ENCODE assay signal across 8 cellular contexts in genomic region chr11:61967177-61967923, GRCh38. TPM values are rescaled to one million over a fixed set of nuclear protein-coding genes. Genes with fewer than 3 reads are reported as not detected.
DNase-seq lines count a peak whose midpoint lies in the region; ATAC-seq and TF ChIP-seq lines count a peak whose summit lies in the region.

TSS of gene FTH1 (minus strand) at chr11:61967634. CDS start at chr11:61967425, 209 bp downstream.

- H3K4me1 ChIP-seq in PC-9 (replicated peaks; ENCODE audit: insufficient read depth) (peaks cover 63% of the 10 kb centered on the region), esophagus (ENCODE audit: control insufficient read depth in 2 of 2, insufficient read depth in 2 of 2, low read length in 1 of 2) (peaks cover 3 to 13% of the 10 kb centered on the region in 2 donors), muscle layer of colon (ENCODE audit: insufficient read depth, low read length) (peaks cover 74% of the 10 kb centered on the region)

- BruUV-seq in Calu3 (replicated peaks; lab: Mats Ljungman, UMichigan) (no TSS peak), PC-9 (replicated peaks; lab: Mats Ljungman, UMichigan) (no TSS peak)

- H3K4me3 ChIP-seq in PC-9 (peak within 1 kb of the TSS; percentile 97), esophagus (ENCODE audit: low read depth in 1 of 2, low read length in 2 of 2) (peak within 1 kb of the TSS; percentile 92 to 94), muscle layer of colon (ENCODE audit: low read depth in 1 of 2, low read length in 2 of 2) (peak within 1 kb of the TSS; percentile 98 to 100)

- intact Hi-C loops in Calu3 (cut with micrococcal nuclease; ENCODE audit: unreplicated experiment) = no loop called here
- intact Hi-C loops in PC-9 (cut with micrococcal nuclease; ENCODE audit: unreplicated experiment) = loop anchor here (1.0 to 5.0 kb wide), 5 partner anchors 58 to 890 kb away; no protein-coding TSS in a partner anchor

- H3K27ac Mint-ChIP-seq in Calu3 (ENCODE audit: unreplicated experiment) = peak within 1 kb of the TSS; percentile 67
- H3K27ac Mint-ChIP-seq in IgD-negative memory B cell = peak within 1 kb of the TSS; percentile 92 to 98 (median 98)
- peak within 1 kb of the TSS; percentile 93 for H3K27ac Mint-ChIP-seq in activated T-cell treated with anti-CD3 and anti-CD28 coated beads, Interleukin-2, amount 50 U/mL, for 24 hours

- no peaks in the 10 kb centered on the region for H3K9me3 ChIP-seq in PC-9 (ENCODE audit: insufficient read depth, low read depth)
- no peaks in the 10 kb centered on the region for H3K9me3 ChIP-seq in esophagus (ENCODE audit: control insufficient read depth in 2 of 2, insufficient read depth in 1 of 2, low read depth in 1 of 2, low read length in 1 of 2)
- H3K9me3 ChIP-seq in muscle layer of colon (ENCODE audit: low read length) = no peaks in the 10 kb centered on the region

- H3K9me2 ChIP-seq in PC-9 (ENCODE audit: insufficient read depth) = no peaks in the 10 kb centered on the region

- peak within 1 kb of the TSS; percentile 86 for H3K4me3 Mint-ChIP-seq in Calu3 (ENCODE audit: low read depth, unreplicated experiment)
- peak within 1 kb of the TSS; percentile 81 to 98 (median 96) for H3K4me3 Mint-ChIP-seq in IgD-negative memory B cell
- peak within 1 kb of the TSS; percentile 92 for H3K4me3 Mint-ChIP-seq in activated T-cell treated with anti-CD3 and anti-CD28 coated beads, Interleukin-2, amount 50 U/mL, for 24 hours

- WGBS in esophagus, 2 donors = 3 to 4% methylated on average over 73 to 89 of the region's 89 CpGs

- TF ChIP-seq CTCF in Calu3 (IDR thresholded peaks at IDR 0.05; ENCODE audit: unreplicated experiment) (no peak), PC-9 (conservative IDR thresholded peaks at IDR 0.05) (no peak)

- peaks cover 34% of the 10 kb centered on the region for H4K20me1 ChIP-seq in PC-9 (ENCODE audit: insufficient read depth)

- H3K36me3 ChIP-seq in PC-9 (ENCODE audit: low read depth) (peaks cover 31% of the 10 kb centered on the region), esophagus (ENCODE audit: control insufficient read depth in 2 of 2, insufficient read depth in 2 of 2, low read length in 1 of 2) (peaks cover 0 to 7% of the 10 kb centered on the region in 2 donors), muscle layer of colon (ENCODE audit: insufficient read depth, low read length) (peaks cover 34% of the 10 kb centered on the region)

- DNase-seq in Calu3 (peak; percentile 92), PC-9 (peak; percentile 79 to 96)
- peak; percentile 91 for DNase-seq in activated T-cell treated with anti-CD3 and anti-CD28 coated beads, Interleukin-2, amount 50 U/mL, for 24 hours
- peak; percentile 56 for DNase-seq in stimulated activated CD8-positive, alpha-beta memory T cell treated with anti-CD3 and anti-CD28 coated beads, Interleukin-7, amount 100 ng/mL, for 24 hours (ENCODE audit: low read depth)

- peak within 1 kb of the TSS; percentile 99 for H3K4me2 ChIP-seq in PC-9

- peaks cover 73% of the 10 kb centered on the region for H3K79me2 ChIP-seq in PC-9 (ENCODE audit: low read depth)

- H3K9me3 Mint-ChIP-seq in Calu3 (ENCODE audit: low read depth, unreplicated experiment) (no peaks in the 10 kb centered on the region), IgD-negative memory B cell (no peaks in the 10 kb centered on the region)
- no peaks in the 10 kb centered on the region for H3K9me3 Mint-ChIP-seq in activated T-cell treated with anti-CD3 and anti-CD28 coated beads, Interleukin-2, amount 50 U/mL, for 24 hours

- POLR2A ChIA-PET in PC-9 (lab: Charles Lee; ENCODE audit: unreplicated experiment) = interaction anchor here (0.5 to 2.5 kb wide), 9 partner anchors 12 to 169 kb away, joined by 3 to 42 read pairs (median 3); no protein-coding TSS in a partner anchor

- H3K27ac ChIP-seq in PC-9 (peak within 1 kb of the TSS; percentile 99), esophagus (ENCODE audit: low read depth in 2 of 2, low read length in 1 of 2) (peak within 1 kb of the TSS; percentile 97 to 98), muscle layer of colon (ENCODE audit: low read depth, low read length) (peak within 1 kb of the TSS; percentile 100)

- H3K27me3 ChIP-seq in PC-9 (ENCODE audit: insufficient read depth, low read depth) = no peaks in the 10 kb centered on the region
- no peaks in the 10 kb centered on the region for H3K27me3 ChIP-seq in esophagus (ENCODE audit: control insufficient read depth in 1 of 2, insufficient read depth in 2 of 2, low read length in 2 of 2)
- no peaks in the 10 kb centered on the region for H3K27me3 ChIP-seq in muscle layer of colon (ENCODE audit: control insufficient read depth in 1 of 2, insufficient read depth in 2 of 2, low read length in 2 of 2)

- peaks cover 93% of the 10 kb centered on the region for H3F3A ChIP-seq in PC-9 (ENCODE audit: insufficient read depth, low read depth)

- peak; percentile 51 for ATAC-seq in GM21526 (IDR thresholded peaks at IDR 0.05; ENCODE audit: low FRiP score, unreplicated experiment)

- H3K4me1 Mint-ChIP-seq in Calu3 (ENCODE audit: low read depth, unreplicated experiment) = peaks cover 70% of the 10 kb centered on the region
- peaks cover 46 to 57% (median 57%) of the 10 kb centered on the region in 3 donors for H3K4me1 Mint-ChIP-seq in IgD-negative memory B cell
- H3K4me1 Mint-ChIP-seq in activated T-cell treated with anti-CD3 and anti-CD28 coated beads, Interleukin-2, amount 50 U/mL, for 24 hours (ENCODE audit: low read depth) = peaks cover 73% of the 10 kb centered on the region

- peak within 1 kb of the TSS; percentile 30 for H2AFZ ChIP-seq in PC-9

- H3K27me3 Mint-ChIP-seq in Calu3 (ENCODE audit: unreplicated experiment) (no peaks in the 10 kb centered on the region), IgD-negative memory B cell (peaks cover 1% of the 10 kb centered on the region)
- no peaks in the 10 kb centered on the region for H3K27me3 Mint-ChIP-seq in activated T-cell treated with anti-CD3 and anti-CD28 coated beads, Interleukin-2, amount 50 U/mL, for 24 hours

- H3K36me3 Mint-ChIP-seq in Calu3 (ENCODE audit: insufficient read depth, unreplicated experiment) = peaks cover 90% of the 10 kb centered on the region
- peaks cover 8% of the 10 kb centered on the region for H3K36me3 Mint-ChIP-seq in IgD-negative memory B cell
- peaks cover 51% of the 10 kb centered on the region for H3K36me3 Mint-ChIP-seq in activated T-cell treated with anti-CD3 and anti-CD28 coated beads, Interleukin-2, amount 50 U/mL, for 24 hours (ENCODE audit: low read depth)

- peak within 1 kb of the TSS; percentile 99 for H3K9ac ChIP-seq in muscle layer of colon (ENCODE audit: low read length)

- CTCF ChIA-PET in Calu3 (lab: Charles Lee) = interaction anchor here (0.6 to 2.3 kb wide), 5 partner anchors 10 to 139 kb away, joined by 3 to 6 read pairs (median 3); no protein-coding TSS in a partner anchor
- CTCF ChIA-PET in PC-9 (lab: Charles Lee) = interaction anchor here (0.6 to 2.0 kb wide), 2 partner anchors 66 to 78 kb away, joined by 4 to 8 read pairs; no protein-coding TSS in a partner anchor

RNA-seq across cellular contexts. Expression of gene FTH1, which starts in this region (rescaled TPM):
- total RNA-seq in Calu3 (2022) (1,555 and 1,627 TPM in 2 replicates), PC-9 (2021) (6,804 and 8,986 TPM in 2 replicates)
- polyA plus RNA-seq in IgD-negative memory B cell (4,223 TPM), esophagus (1,000 to 10,000 TPM; 3,491 to 8,500 TPM)

Comparison
In these comparisons a context has a peak if more than half of its experiments do, and no peak if none do; other contexts are left out.
1. Peak in every context shown above with its lines: DNase-seq, ATAC-seq, H3K4me3 ChIP-seq and H3K27ac ChIP-seq.